1 cellular context compared by ENCODE assay signal in genomic region chr15:59688888-59689625, GRCh38.
A peak's percentile ranks its signal among the peaks of the same experiment; 100 is the strongest.
TF ChIP-seq lines count a peak whose summit lies in the region.

A gene with protein sequence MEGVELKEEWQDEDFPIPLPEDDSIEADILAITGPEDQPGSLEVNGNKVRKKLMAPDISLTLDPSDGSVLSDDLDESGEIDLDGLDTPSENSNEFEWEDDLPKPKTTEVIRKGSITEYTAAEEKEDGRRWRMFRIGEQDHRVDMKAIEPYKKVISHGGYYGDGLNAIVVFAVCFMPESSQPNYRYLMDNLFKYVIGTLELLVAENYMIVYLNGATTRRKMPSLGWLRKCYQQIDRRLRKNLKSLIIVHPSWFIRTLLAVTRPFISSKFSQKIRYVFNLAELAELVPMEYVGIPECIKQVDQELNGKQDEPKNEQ (minus strand): TSS chr15:59689320. CDS start chr15:59682457, 6,863 bp downstream.

TF ChIP-seq in K562, 482 proteins besides CTCF, POLR2A, EP300 and RAD21 (continued from another document and continues in another):
- TF ChIP-seq, protein P1, sequence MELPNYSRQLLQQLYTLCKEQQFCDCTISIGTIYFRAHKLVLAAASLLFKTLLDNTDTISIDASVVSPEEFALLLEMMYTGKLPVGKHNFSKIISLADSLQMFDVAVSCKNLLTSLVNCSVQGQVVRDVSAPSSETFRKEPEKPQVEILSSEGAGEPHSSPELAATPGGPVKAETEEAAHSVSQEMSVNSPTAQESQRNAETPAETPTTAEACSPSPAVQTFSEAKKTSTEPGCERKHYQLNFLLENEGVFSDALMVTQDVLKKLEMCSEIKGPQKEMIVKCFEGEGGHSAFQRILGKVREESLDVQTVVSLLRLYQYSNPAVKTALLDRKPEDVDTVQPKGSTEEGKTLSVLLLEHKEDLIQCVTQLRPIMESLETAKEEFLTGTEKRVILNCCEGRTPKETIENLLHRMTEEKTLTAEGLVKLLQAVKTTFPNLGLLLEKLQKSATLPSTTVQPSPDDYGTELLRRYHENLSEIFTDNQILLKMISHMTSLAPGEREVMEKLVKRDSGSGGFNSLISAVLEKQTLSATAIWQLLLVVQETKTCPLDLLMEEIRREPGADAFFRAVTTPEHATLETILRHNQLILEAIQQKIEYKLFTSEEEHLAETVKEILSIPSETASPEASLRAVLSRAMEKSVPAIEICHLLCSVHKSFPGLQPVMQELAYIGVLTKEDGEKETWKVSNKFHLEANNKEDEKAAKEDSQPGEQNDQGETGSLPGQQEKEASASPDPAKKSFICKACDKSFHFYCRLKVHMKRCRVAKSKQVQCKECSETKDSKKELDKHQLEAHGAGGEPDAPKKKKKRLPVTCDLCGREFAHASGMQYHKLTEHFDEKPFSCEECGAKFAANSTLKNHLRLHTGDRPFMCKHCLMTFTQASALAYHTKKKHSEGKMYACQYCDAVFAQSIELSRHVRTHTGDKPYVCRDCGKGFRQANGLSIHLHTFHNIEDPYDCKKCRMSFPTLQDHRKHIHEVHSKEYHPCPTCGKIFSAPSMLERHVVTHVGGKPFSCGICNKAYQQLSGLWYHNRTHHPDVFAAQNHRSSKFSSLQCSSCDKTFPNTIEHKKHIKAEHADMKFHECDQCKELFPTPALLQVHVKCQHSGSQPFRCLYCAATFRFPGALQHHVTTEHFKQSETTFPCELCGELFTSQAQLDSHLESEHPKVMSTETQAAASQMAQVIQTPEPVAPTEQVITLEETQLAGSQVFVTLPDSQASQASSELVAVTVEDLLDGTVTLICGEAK (IDR thresholded peaks at IDR 0.05) = peak; percentile 97
- TF ChIP-seq, protein P1 (CRISPR knock-in tag; IDR thresholded peaks at IDR 0.05) = no peak
- TF ChIP-seq ZNF197 (CRISPR knock-in tag; IDR thresholded peaks at IDR 0.05; ENCODE audit: low read depth) (no peak), ELF1 (tag; IDR thresholded peaks at IDR 0.05) (0 out of 2 replicates have a peak, but pooled peaks have one; percentile 15), BDP1 (IDR thresholded peaks at IDR 0.05; ENCODE audit: insufficient read depth, insufficient read length) (no peak), PHB2 (IDR thresholded peaks at IDR 0.05; ENCODE audit: low read depth) (no peak), CHD1 (IDR thresholded peaks at IDR 0.05; ENCODE audit: low read length) (peak; percentile 88), KLF1 (tag; IDR thresholded peaks at IDR 0.05) (no peak), TBL1XR1 (IDR thresholded peaks at IDR 0.05; ENCODE audit: low read length in 2 of 2) (no peak), NFE2L1 (tag; IDR thresholded peaks at IDR 0.05; ENCODE audit: borderline replicate concordance, low read depth) (no peak), ZNF436 (CRISPR knock-in tag; IDR thresholded peaks at IDR 0.05) (no peak), NBN (IDR thresholded peaks at IDR 0.05; ENCODE audit: low read depth) (no peak), KDM5B (IDR thresholded peaks at IDR 0.05; ENCODE audit: insufficient replicate concordance, low read depth, low read length) (peak; percentile 78), OTX1 (CRISPR knock-in tag; IDR thresholded peaks at IDR 0.05) (peak; percentile 37; the same call in 1 of the 2 replicates), MAFF (IDR thresholded peaks at IDR 0.05; ENCODE audit: low read length) (no peak), FOSL1 (tag; conservative IDR thresholded peaks at IDR 0.05) (no peak), IRF2 (CRISPR knock-in tag; IDR thresholded peaks at IDR 0.05) (no peak), NFATC3 (IDR thresholded peaks at IDR 0.05) (no peak), EHMT2 (IDR thresholded peaks at IDR 0.05) (no peak), FOXM1 (IDR thresholded peaks at IDR 0.05; ENCODE audit: low read depth) (no peak), FOXM1 (CRISPR knock-in tag; IDR thresholded peaks at IDR 0.05; ENCODE audit: low read depth) (no peak), HEY1 (CRISPR knock-in tag; IDR thresholded peaks at IDR 0.05; ENCODE audit: borderline replicate concordance) (no peak), EGR1 (conservative IDR thresholded peaks at IDR 0.05) (peak; percentile 100), ZBTB2 (IDR thresholded peaks at IDR 0.05) (no peak), PCBP1 (IDR thresholded peaks at IDR 0.05; ENCODE audit: low read depth, low read length, poor library complexity, severe bottlenecking) (no peak), ZNF143 (CRISPR knock-in tag; IDR thresholded peaks at IDR 0.05) (peak; percentile 42; the same call in 1 of the 2 replicates), SNIP1 (IDR thresholded peaks at IDR 0.05; ENCODE audit: low read depth) (no peak), SFPQ (IDR thresholded peaks at IDR 0.05; ENCODE audit: low read depth, low read length) (no peak), ZNF561 (CRISPR knock-in tag; conservative IDR thresholded peaks at IDR 0.05) (no peak), MBD2 (IDR thresholded peaks at IDR 0.05; ENCODE audit: borderline replicate concordance, low read depth) (no peak), TAL1 (IDR thresholded peaks at IDR 0.05) (no peak), ESRRA (IDR thresholded peaks at IDR 0.05; ENCODE audit: borderline replicate concordance, low read depth) (peak; percentile 37; the same call in 1 of the 2 replicates)
- TF ChIP-seq, protein P2, sequence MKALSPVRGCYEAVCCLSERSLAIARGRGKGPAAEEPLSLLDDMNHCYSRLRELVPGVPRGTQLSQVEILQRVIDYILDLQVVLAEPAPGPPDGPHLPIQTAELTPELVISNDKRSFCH (CRISPR knock-in tag; IDR thresholded peaks at IDR 0.05) = no peak
- TF ChIP-seq, protein P2 (tag; IDR thresholded peaks at IDR 0.05) = 0 out of 2 replicates have a peak, but pooled peaks have one; percentile 30
- TF ChIP-seq, protein P3, sequence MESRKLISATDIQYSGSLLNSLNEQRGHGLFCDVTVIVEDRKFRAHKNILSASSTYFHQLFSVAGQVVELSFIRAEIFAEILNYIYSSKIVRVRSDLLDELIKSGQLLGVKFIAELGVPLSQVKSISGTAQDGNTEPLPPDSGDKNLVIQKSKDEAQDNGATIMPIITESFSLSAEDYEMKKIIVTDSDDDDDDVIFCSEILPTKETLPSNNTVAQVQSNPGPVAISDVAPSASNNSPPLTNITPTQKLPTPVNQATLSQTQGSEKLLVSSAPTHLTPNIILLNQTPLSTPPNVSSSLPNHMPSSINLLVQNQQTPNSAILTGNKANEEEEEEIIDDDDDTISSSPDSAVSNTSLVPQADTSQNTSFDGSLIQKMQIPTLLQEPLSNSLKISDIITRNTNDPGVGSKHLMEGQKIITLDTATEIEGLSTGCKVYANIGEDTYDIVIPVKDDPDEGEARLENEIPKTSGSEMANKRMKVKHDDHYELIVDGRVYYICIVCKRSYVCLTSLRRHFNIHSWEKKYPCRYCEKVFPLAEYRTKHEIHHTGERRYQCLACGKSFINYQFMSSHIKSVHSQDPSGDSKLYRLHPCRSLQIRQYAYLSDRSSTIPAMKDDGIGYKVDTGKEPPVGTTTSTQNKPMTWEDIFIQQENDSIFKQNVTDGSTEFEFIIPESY (CRISPR knock-in tag; IDR thresholded peaks at IDR 0.05) = no peak
- TF ChIP-seq, protein P4, sequence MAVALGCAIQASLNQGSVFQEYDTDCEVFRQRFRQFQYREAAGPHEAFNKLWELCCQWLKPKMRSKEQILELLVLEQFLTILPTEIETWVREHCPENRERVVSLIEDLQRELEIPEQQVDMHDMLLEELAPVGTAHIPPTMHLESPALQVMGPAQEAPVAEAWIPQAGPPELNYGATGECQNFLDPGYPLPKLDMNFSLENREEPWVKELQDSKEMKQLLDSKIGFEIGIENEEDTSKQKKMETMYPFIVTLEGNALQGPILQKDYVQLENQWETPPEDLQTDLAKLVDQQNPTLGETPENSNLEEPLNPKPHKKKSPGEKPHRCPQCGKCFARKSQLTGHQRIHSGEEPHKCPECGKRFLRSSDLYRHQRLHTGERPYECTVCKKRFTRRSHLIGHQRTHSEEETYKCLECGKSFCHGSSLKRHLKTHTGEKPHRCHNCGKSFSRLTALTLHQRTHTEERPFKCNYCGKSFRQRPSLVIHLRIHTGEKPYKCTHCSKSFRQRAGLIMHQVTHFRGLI (CRISPR knock-in tag; IDR thresholded peaks at IDR 0.05) = no peak
- TF ChIP-seq, protein P5, sequence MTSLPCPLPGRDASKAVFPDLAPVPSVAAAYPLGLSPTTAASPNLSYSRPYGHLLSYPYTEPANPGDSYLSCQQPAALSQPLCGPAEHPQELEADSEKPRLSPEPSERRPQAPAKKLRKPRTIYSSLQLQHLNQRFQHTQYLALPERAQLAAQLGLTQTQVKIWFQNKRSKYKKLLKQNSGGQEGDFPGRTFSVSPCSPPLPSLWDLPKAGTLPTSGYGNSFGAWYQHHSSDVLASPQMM (CRISPR knock-in tag; IDR thresholded peaks at IDR 0.05) = no peak
- TF ChIP-seq, protein P6, sequence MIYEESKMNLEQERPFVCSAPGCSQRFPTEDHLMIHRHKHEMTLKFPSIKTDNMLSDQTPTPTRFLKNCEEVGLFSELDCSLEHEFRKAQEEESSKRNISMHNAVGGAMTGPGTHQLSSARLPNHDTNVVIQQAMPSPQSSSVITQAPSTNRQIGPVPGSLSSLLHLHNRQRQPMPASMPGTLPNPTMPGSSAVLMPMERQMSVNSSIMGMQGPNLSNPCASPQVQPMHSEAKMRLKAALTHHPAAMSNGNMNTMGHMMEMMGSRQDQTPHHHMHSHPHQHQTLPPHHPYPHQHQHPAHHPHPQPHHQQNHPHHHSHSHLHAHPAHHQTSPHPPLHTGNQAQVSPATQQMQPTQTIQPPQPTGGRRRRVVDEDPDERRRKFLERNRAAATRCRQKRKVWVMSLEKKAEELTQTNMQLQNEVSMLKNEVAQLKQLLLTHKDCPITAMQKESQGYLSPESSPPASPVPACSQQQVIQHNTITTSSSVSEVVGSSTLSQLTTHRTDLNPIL (CRISPR knock-in tag; IDR thresholded peaks at IDR 0.05) = no peak
- TF ChIP-seq, protein P7, sequence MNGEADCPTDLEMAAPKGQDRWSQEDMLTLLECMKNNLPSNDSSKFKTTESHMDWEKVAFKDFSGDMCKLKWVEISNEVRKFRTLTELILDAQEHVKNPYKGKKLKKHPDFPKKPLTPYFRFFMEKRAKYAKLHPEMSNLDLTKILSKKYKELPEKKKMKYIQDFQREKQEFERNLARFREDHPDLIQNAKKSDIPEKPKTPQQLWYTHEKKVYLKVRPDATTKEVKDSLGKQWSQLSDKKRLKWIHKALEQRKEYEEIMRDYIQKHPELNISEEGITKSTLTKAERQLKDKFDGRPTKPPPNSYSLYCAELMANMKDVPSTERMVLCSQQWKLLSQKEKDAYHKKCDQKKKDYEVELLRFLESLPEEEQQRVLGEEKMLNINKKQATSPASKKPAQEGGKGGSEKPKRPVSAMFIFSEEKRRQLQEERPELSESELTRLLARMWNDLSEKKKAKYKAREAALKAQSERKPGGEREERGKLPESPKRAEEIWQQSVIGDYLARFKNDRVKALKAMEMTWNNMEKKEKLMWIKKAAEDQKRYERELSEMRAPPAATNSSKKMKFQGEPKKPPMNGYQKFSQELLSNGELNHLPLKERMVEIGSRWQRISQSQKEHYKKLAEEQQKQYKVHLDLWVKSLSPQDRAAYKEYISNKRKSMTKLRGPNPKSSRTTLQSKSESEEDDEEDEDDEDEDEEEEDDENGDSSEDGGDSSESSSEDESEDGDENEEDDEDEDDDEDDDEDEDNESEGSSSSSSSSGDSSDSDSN (IDR thresholded peaks at IDR 0.05; ENCODE audit: borderline replicate concordance in 1 of 2, low read depth in 2 of 2, low read length in 2 of 2) = peak; percentile 39 to 49; a peak in 1 of 4 replicates
